In genomic region chr1:85047144-85047471, GRCh38 we compare ENCODE assay signal across 9 cellular contexts. TPM values are rescaled to one million over a fixed set of nuclear protein-coding genes. Genes with fewer than 3 reads are reported as not detected.
DNase-seq lines count a peak whose midpoint lies in the region; ATAC-seq and TF ChIP-seq lines count a peak whose summit lies in the region.
"Had no signal": no experiment of that assay in that cellular context is flagged by ENCODE, and none has a peak within 500 bp of the region (broad histone marks: within the 10 kb centered on the region; RNA-seq: fewer than 3 reads in every experiment).

No MANE protein-coding gene starts in this region.

- CTCF ChIA-PET in PC-9 (lab: Charles Lee): no interaction called here

- H2AFZ ChIP-seq in PC-9: no peak overlapping the region
- H2AFZ ChIP-seq in smooth muscle cell (ENCODE audit: low read depth): no peak overlapping the region

- H3K9me3 Mint-ChIP-seq in activated CD4-positive, alpha-beta T cell treated with anti-CD3 and anti-CD28 coated beads, Interleukin-2, amount 10 ng/mL, durations not matched to agents 24 days and 14 days: no peaks in the 10 kb centered on the region

- no peak for TF ChIP-seq POLR2A in transverse colon (IDR thresholded peaks at IDR 0.05)

- TF ChIP-seq EP300 in transverse colon (IDR thresholded peaks at IDR 0.05; ENCODE audit: low read depth): no peak

- in situ Hi-C loops in transverse colon (cut with MboI; ENCODE audit: low pct_ligation_motif_present in 1 of 4, low pct_unique_long_range_greater_than_20kb in 1 of 4, low sequenced_read_pairs in 3 of 4): loop anchor here in 1 of 4 donors (25.0 kb wide), 1 partner anchor 260 kb away; no protein-coding TSS in a partner anchor

- no peak for DNase-seq in activated CD4-positive, alpha-beta T cell treated with anti-CD3 and anti-CD28 coated beads, Interleukin-2, amount 10 ng/mL, durations not matched to agents 24 days and 14 days
- DNase-seq in activated CD4-positive, alpha-beta T cell treated with anti-CD3 and anti-CD28 coated beads, Interleukin-2, amount 50 U/mL, for 48 hours: no peak
- DNase-seq in PC-9 (no peak), iPS DF 6.9 (ENCODE audit: low read depth, low spot score) (no peak), smooth muscle cell (lab: John Stamatoyannopoulos, UW; ENCODE audit: unreplicated experiment) (no peak), SW480 (ENCODE audit: low spot score) (no peak), transverse colon (no peak)
- DNase-seq: NCI-H1436 had no signal

- H3K4me3 ChIP-seq in PC-9 (no peak overlapping the region), iPS DF 6.9 (ENCODE audit: low read length) (peak overlapping the region; percentile 81; the same call in 1 of the 2 replicates), smooth muscle cell (peak overlapping the region; percentile 59), transverse colon (peak overlapping the region in 1 of 4 donors; percentile 55)

- no peak for ATAC-seq in HG02759 (IDR thresholded peaks at IDR 0.05; ENCODE audit: unreplicated experiment)

- intact Hi-C loops in activated CD4-positive, alpha-beta T cell treated with anti-CD3 and anti-CD28 coated beads, Interleukin-2, amount 10 ng/mL, durations not matched to agents 24 days and 14 days (cut with micrococcal nuclease): no loop called here
- intact Hi-C loops in PC-9 (cut with micrococcal nuclease; ENCODE audit: unreplicated experiment): loop anchor here (10.0 kb wide), 1 partner anchor 102 kb away; no protein-coding TSS in a partner anchor
- intact Hi-C loops in transverse colon (cut with DNase I; ENCODE audit: low total_unique reads): no loop called here

- H3K9me3 ChIP-seq in PC-9 (ENCODE audit: insufficient read depth, low read depth): no peaks in the 10 kb centered on the region
- H3K9me3 ChIP-seq in iPS DF 6.9 (ENCODE audit: control insufficient read depth, insufficient read depth, low read length): no peaks in the 10 kb centered on the region
- H3K9me3 ChIP-seq in smooth muscle cell (replicated peaks; ENCODE audit: low read depth): no peaks in the 10 kb centered on the region
- H3K9me3 ChIP-seq in transverse colon: no peaks in the 10 kb centered on the region

- peaks cover 26% of the 10 kb centered on the region for H3K4me1 Mint-ChIP-seq in activated CD4-positive, alpha-beta T cell treated with anti-CD3 and anti-CD28 coated beads, Interleukin-2, amount 10 ng/mL, durations not matched to agents 24 days and 14 days

- H3K79me2 ChIP-seq in PC-9 (ENCODE audit: low read depth) (no peaks in the 10 kb centered on the region), smooth muscle cell (ENCODE audit: low read depth) (no peaks in the 10 kb centered on the region)

- H3K27me3 ChIP-seq in PC-9 (ENCODE audit: insufficient read depth, low read depth) (no peaks in the 10 kb centered on the region), iPS DF 6.9 (ENCODE audit: control insufficient read depth, insufficient read depth, low read length) (peaks cover 20% of the 10 kb centered on the region), smooth muscle cell (ENCODE audit: low read depth) (peaks cover 85% of the 10 kb centered on the region), transverse colon (peaks cover 75% of the 10 kb centered on the region)

- no CpG with 5 or more reads among the region's 12 CpGs for WGBS in iPS DF 6.9 (ENCODE audit: insufficient coverage, insufficient read length)
- 17% methylated on average over 12 of the region's 12 CpGs for WGBS in smooth muscle cell (ENCODE audit: low lambda C conversion rate)
- 62 to 77% methylated on average over 4 to 12 of the region's 12 CpGs for WGBS in transverse colon (ENCODE audit: low coverage in 1 of 2), 2 donors

- H3K27me3 Mint-ChIP-seq in activated CD4-positive, alpha-beta T cell treated with anti-CD3 and anti-CD28 coated beads, Interleukin-2, amount 10 ng/mL, durations not matched to agents 24 days and 14 days: peaks cover 54% of the 10 kb centered on the region

- H3K36me3 Mint-ChIP-seq in activated CD4-positive, alpha-beta T cell treated with anti-CD3 and anti-CD28 coated beads, Interleukin-2, amount 10 ng/mL, durations not matched to agents 24 days and 14 days (ENCODE audit: low read depth): no peaks in the 10 kb centered on the region

- POLR2A ChIA-PET in PC-9 (lab: Charles Lee; ENCODE audit: unreplicated experiment): no interaction called here

- H3K36me3 ChIP-seq in PC-9 (ENCODE audit: low read depth) (no peaks in the 10 kb centered on the region), iPS DF 6.9 (ENCODE audit: control insufficient read depth, insufficient read depth, low read length) (no peaks in the 10 kb centered on the region), smooth muscle cell (ENCODE audit: low read depth) (no peaks in the 10 kb centered on the region), transverse colon (no peaks in the 10 kb centered on the region)

- H3K4me1 ChIP-seq in PC-9 (replicated peaks; ENCODE audit: insufficient read depth) (0 out of 2 replicates have a peak, but pooled peaks cover 3% of the 10 kb centered on the region), iPS DF 6.9 (ENCODE audit: control insufficient read depth, insufficient read depth, low read length) (no peaks in the 10 kb centered on the region), smooth muscle cell (ENCODE audit: low read depth) (no peaks in the 10 kb centered on the region), transverse colon (peaks cover 0 to 14% (median 7%) of the 10 kb centered on the region in 4 donors)

- H4K20me1 ChIP-seq in PC-9 (ENCODE audit: insufficient read depth) (no peaks in the 10 kb centered on the region), smooth muscle cell (ENCODE audit: low read depth) (no peaks in the 10 kb centered on the region)

- H3K27ac Mint-ChIP-seq in activated CD4-positive, alpha-beta T cell treated with anti-CD3 and anti-CD28 coated beads, Interleukin-2, amount 10 ng/mL, durations not matched to agents 24 days and 14 days: no peak overlapping the region

- H3F3A ChIP-seq in PC-9 (ENCODE audit: insufficient read depth, low read depth) (no peaks in the 10 kb centered on the region), smooth muscle cell (ENCODE audit: low read depth) (no peaks in the 10 kb centered on the region)

- H3K4me3 Mint-ChIP-seq in activated CD4-positive, alpha-beta T cell treated with anti-CD3 and anti-CD28 coated beads, Interleukin-2, amount 10 ng/mL, durations not matched to agents 24 days and 14 days: peak overlapping the region; percentile 65

- H3K27ac ChIP-seq in PC-9 (no peak overlapping the region), iPS DF 6.9 (ENCODE audit: low read length) (no peak overlapping the region), smooth muscle cell (ENCODE audit: low read depth) (no peak overlapping the region), transverse colon (no peak overlapping the region)

- TSS peak; percentile 34 for BruUV-seq in PC-9 (replicated peaks; lab: Mats Ljungman, UMichigan)

- TF ChIP-seq CTCF in PC-9 (conservative IDR thresholded peaks at IDR 0.05) (no peak), smooth muscle cell (IDR thresholded peaks at IDR 0.05; ENCODE audit: borderline replicate concordance, insufficient read depth, poor library complexity, severe bottlenecking) (no peak), transverse colon (IDR thresholded peaks at IDR 0.05) (no peak)

- H3K4me2 ChIP-seq in PC-9 (no peak overlapping the region), smooth muscle cell (peak overlapping the region; percentile 90)

- no peaks in the 10 kb centered on the region for H3K9me2 ChIP-seq in PC-9 (ENCODE audit: insufficient read depth)

- no peak overlapping the region for H3K9ac ChIP-seq in smooth muscle cell (ENCODE audit: low read depth)

RNA-seq across cellular contexts. Expression of gene MCOLN3, which starts 1.2 kb away (rescaled TPM):
- total RNA-seq in activated CD4-positive, alpha-beta T cell treated with anti-CD3 and anti-CD28 coated beads, Interleukin-2, amount 10 ng/mL, durations not matched to agents 24 days and 14 days: 0.51 and 0.66 TPM in 2 replicates
- total RNA-seq in PC-9 (2021) (8.4 and 10.1 TPM in 2 replicates), smooth muscle cell (1.4 and 1.7 TPM in 2 replicates), transverse colon (1 to 10 TPM in 2 of 4 donors, not detected in 2; 1.9 to 7.6 TPM)
- 0.50 and 1.1 TPM in 2 replicates for polyA plus RNA-seq in smooth muscle cell

RNA-seq across cellular contexts. Expression of gene MCOLN2, which starts 50.2 kb away (rescaled TPM):
- total RNA-seq in activated CD4-positive, alpha-beta T cell treated with anti-CD3 and anti-CD28 coated beads, Interleukin-2, amount 10 ng/mL, durations not matched to agents 24 days and 14 days: 92.3 and 95.6 TPM in 2 replicates
- total RNA-seq in PC-9 (2021): 0.23 TPM in 1 of 2 replicates, not detected in the other
- not detected in 2 replicates for total RNA-seq in smooth muscle cell
- polyA plus RNA-seq in smooth muscle cell: 0.25 TPM in 1 of 2 replicates, not detected in the other
- total RNA-seq in transverse colon: 100 to 1,000 TPM in 2 of 4 donors, 10 to 100 TPM in 2; 15.7 to 133 (median 82.7) TPM

Comparison
In these comparisons a context has a peak if more than half of its experiments do, and no peak if none do; other contexts are left out.
1. RNA of gene MCOLN2, which starts 50.2 kb away (total RNA-seq): 15.7 to 133 TPM in transverse colon and 92.3 to 95.6 TPM in activated CD4-positive, alpha-beta T cell treated with anti-CD3 and anti-CD28 coated beads, Interleukin-2, amount 10 ng/mL, durations not matched to agents 24 days and 14 days; 0.23 TPM in PC-9 and not detected in smooth muscle cell; every median in the first group is over 10 times any median in the second.